Comparison of ENCODE assay signal across 17 cellular contexts in genomic region chr4:118712872-118713271, GRCh38. TPM values are rescaled to one million over a fixed set of nuclear protein-coding genes. Genes with fewer than 3 reads are reported as not detected.
DNase-seq lines count a peak whose midpoint lies in the region; ATAC-seq, FAIRE-seq and TF ChIP-seq lines count a peak whose summit lies in the region.
"Had no signal": no experiment of that assay in that cellular context is flagged by ENCODE, and none has a peak within 500 bp of the region (broad histone marks: within the 10 kb centered on the region; RNA-seq: fewer than 3 reads in every experiment).

No MANE protein-coding gene starts in this region.

- POLR2A ChIA-PET in activated CD4-positive, alpha-beta memory T cell treated with anti-CD3 and anti-CD28 coated beads for 36 hours (lab: Charles Lee): no interaction called here
- POLR2A ChIA-PET in activated CD4-positive, alpha-beta memory T cell treated with anti-CD3 and anti-CD28 coated beads, Interleukin-2, amount 10 ng/mL, durations not matched to agents 7 days and 5 days (lab: Charles Lee): interaction anchor here (1.6 kb wide), 1 partner anchor 27 kb away, joined by 3 read pairs; the partner anchor contains the start of gene METTL14

- H3K36me3 ChIP-seq in body of pancreas (replicated peaks in 1 of 2; ENCODE audit: insufficient read depth in 1 of 2, low read depth in 2 of 2): no peaks in the 10 kb centered on the region

- H3K4me3 Mint-ChIP-seq in activated CD4-positive, alpha-beta memory T cell treated with anti-CD3 and anti-CD28 coated beads for 36 hours: no peak overlapping the region
- no peak overlapping the region for H3K4me3 Mint-ChIP-seq in activated CD4-positive, alpha-beta memory T cell treated with anti-CD3 and anti-CD28 coated beads, Interleukin-2, amount 10 ng/mL, durations not matched to agents 7 days and 5 days
- H3K4me3 Mint-ChIP-seq: CD4-positive, alpha-beta T cell; T-helper 1 cell treated with Interleukin-12 subunit alpha and Interleukin-12 subunit beta and Interleukin-4 antibody, amounts not matched to agents 30 μg/mL and 1 μg/mL, for 36 hours had no signal

- no peak overlapping the region for H3K4me3 ChIP-seq in body of pancreas

- peaks cover 16% of the 10 kb centered on the region for H3K4me1 Mint-ChIP-seq in activated CD4-positive, alpha-beta memory T cell treated with anti-CD3 and anti-CD28 coated beads for 36 hours (ENCODE audit: low read depth)
- H3K4me1 Mint-ChIP-seq in activated CD4-positive, alpha-beta memory T cell treated with anti-CD3 and anti-CD28 coated beads, Interleukin-2, amount 10 ng/mL, durations not matched to agents 7 days and 5 days: peaks cover 5% of the 10 kb centered on the region

- no peak for TF ChIP-seq POLR2A in body of pancreas (IDR thresholded peaks at IDR 0.05)

- intact Hi-C loops in activated CD4-positive, alpha-beta memory T cell treated with anti-CD3 and anti-CD28 coated beads for 36 hours (cut with micrococcal nuclease): no loop called here
- intact Hi-C loops in body of pancreas (cut with DNase I): no loop called here

- FAIRE-seq in GM19239 (lab: Jason Lieb, UNC): peak; percentile 33
- no peak for FAIRE-seq in RCC 7860 (lab: Jason Lieb, UNC)
- FAIRE-seq: A204.1, G401.6 had no signal

- no peak overlapping the region for H3K27ac Mint-ChIP-seq in activated CD4-positive, alpha-beta memory T cell treated with anti-CD3 and anti-CD28 coated beads for 36 hours
- no peak overlapping the region for H3K27ac Mint-ChIP-seq in activated CD4-positive, alpha-beta memory T cell treated with anti-CD3 and anti-CD28 coated beads, Interleukin-2, amount 10 ng/mL, durations not matched to agents 7 days and 5 days
- H3K27ac Mint-ChIP-seq: CD4-positive, alpha-beta T cell; T-helper 1 cell treated with Interleukin-12 subunit alpha and Interleukin-12 subunit beta and Interleukin-4 antibody, amounts not matched to agents 30 μg/mL and 1 μg/mL, for 36 hours had no signal

- H3K27ac ChIP-seq in body of pancreas: no peak overlapping the region
- H3K27ac ChIP-seq: neutrophil had no signal

- H3K27me3 Mint-ChIP-seq in activated CD4-positive, alpha-beta memory T cell treated with anti-CD3 and anti-CD28 coated beads for 36 hours: no peaks in the 10 kb centered on the region
- H3K27me3 Mint-ChIP-seq in activated CD4-positive, alpha-beta memory T cell treated with anti-CD3 and anti-CD28 coated beads, Interleukin-2, amount 10 ng/mL, durations not matched to agents 7 days and 5 days: no peaks in the 10 kb centered on the region
- H3K27me3 Mint-ChIP-seq: CD4-positive, alpha-beta T cell had no signal

- no peaks in the 10 kb centered on the region for H3K4me1 ChIP-seq in body of pancreas

- H3K27me3 ChIP-seq in body of pancreas: no peaks in the 10 kb centered on the region
- H3K27me3 ChIP-seq: neutrophil had no signal

- TF ChIP-seq CTCF in body of pancreas (IDR thresholded peaks at IDR 0.05): no peak

- peaks cover 26% of the 10 kb centered on the region for H3K36me3 Mint-ChIP-seq in activated CD4-positive, alpha-beta memory T cell treated with anti-CD3 and anti-CD28 coated beads for 36 hours
- peaks cover 36% of the 10 kb centered on the region for H3K36me3 Mint-ChIP-seq in activated CD4-positive, alpha-beta memory T cell treated with anti-CD3 and anti-CD28 coated beads, Interleukin-2, amount 10 ng/mL, durations not matched to agents 7 days and 5 days (ENCODE audit: low read depth)

- no peaks in the 10 kb centered on the region for H3K9me3 Mint-ChIP-seq in activated CD4-positive, alpha-beta memory T cell treated with anti-CD3 and anti-CD28 coated beads for 36 hours
- H3K9me3 Mint-ChIP-seq in activated CD4-positive, alpha-beta memory T cell treated with anti-CD3 and anti-CD28 coated beads, Interleukin-2, amount 10 ng/mL, durations not matched to agents 7 days and 5 days: no peaks in the 10 kb centered on the region
- H3K9me3 Mint-ChIP-seq: CD4-positive, alpha-beta T cell; T-helper 1 cell treated with Interleukin-12 subunit alpha and Interleukin-12 subunit beta and Interleukin-4 antibody, amounts not matched to agents 30 μg/mL and 1 μg/mL, for 36 hours had no signal

- CTCF ChIA-PET in activated CD4-positive, alpha-beta memory T cell treated with anti-CD3 and anti-CD28 coated beads for 36 hours (lab: Charles Lee): interaction anchor here (0.7 kb wide), 1 partner anchor 1337 kb away, joined by 3 read pairs; no protein-coding TSS in a partner anchor
- CTCF ChIA-PET in activated CD4-positive, alpha-beta memory T cell treated with anti-CD3 and anti-CD28 coated beads, Interleukin-2, amount 10 ng/mL, durations not matched to agents 7 days and 5 days (lab: Charles Lee): interaction anchor here (1.1 kb wide), 1 partner anchor 10 kb away, joined by 4 read pairs; no protein-coding TSS in a partner anchor

- no peaks in the 10 kb centered on the region for H3K9me3 ChIP-seq in body of pancreas
- H3K9me3 ChIP-seq: neutrophil had no signal

- peak; percentile 25 for DNase-seq in activated CD4-positive, alpha-beta memory T cell treated with anti-CD3 and anti-CD28 coated beads for 36 hours
- no peak for DNase-seq in activated CD4-positive, alpha-beta memory T cell treated with anti-CD3 and anti-CD28 coated beads, Interleukin-2, amount 10 ng/mL, durations not matched to agents 7 days and 5 days
- DNase-seq in GM19239 (ENCODE audit: insufficient read length, low spot score) (no peak), RCC 7860 (ENCODE audit: low spot score) (peak; percentile 38), kidney tubule cell (ENCODE audit: low spot score) (peak; percentile 75), body of pancreas (no peak)
- DNase-seq: activated CD4-positive, alpha-beta T cell treated with anti-CD3 and anti-CD28 coated beads, Interleukin-2, amount 50 U/mL, for 4 hours; activated gamma-delta T cell treated with Interleukin-2 at 50 U/mL for 16 hours; CD4-positive, alpha-beta T cell; MM.1S; NCI-H82 had no signal

- WGBS in body of pancreas, 2 donors: 75 to 77% methylated on average over 1 of the region's 1 CpG

- ATAC-seq in GM19324 (IDR thresholded peaks at IDR 0.05; ENCODE audit: low FRiP score, unreplicated experiment): no peak
- no peak for ATAC-seq in body of pancreas
- ATAC-seq in HG02678 (IDR thresholded peaks at IDR 0.05; ENCODE audit: unreplicated experiment): no peak

RNA-seq across cellular contexts. Expression of gene METTL14, which starts 27.7 kb away (rescaled TPM):
- total RNA-seq in activated CD4-positive, alpha-beta memory T cell treated with anti-CD3 and anti-CD28 coated beads for 36 hours: 10 to 100 TPM; 39.8 to 48.3 TPM
- total RNA-seq in activated CD4-positive, alpha-beta memory T cell treated with anti-CD3 and anti-CD28 coated beads, Interleukin-2, amount 10 ng/mL, durations not matched to agents 7 days and 5 days: 10 to 100 TPM; 44.3 to 46.2 TPM
- 10 to 100 TPM in 1 of 2 donors, 1 to 10 TPM in 1; 8.0 to 14.2 TPM for total RNA-seq in body of pancreas

Comparison
In these comparisons a context has a peak if more than half of its experiments do, and no peak if none do; other contexts are left out.
1. DNase-seq: peak in activated CD4-positive, alpha-beta memory T cell treated with anti-CD3 and anti-CD28 coated beads for 36 hours (single experiment), RCC 7860 (single experiment) and kidney tubule cell (single experiment); none in activated CD4-positive, alpha-beta memory T cell treated with anti-CD3 and anti-CD28 coated beads, Interleukin-2, amount 10 ng/mL, durations not matched to agents 7 days and 5 days (single experiment), GM19239 (single experiment) and body of pancreas (0 of 4).